16 cellular contexts compared by ENCODE assay signal in the genomic region with DNA sequence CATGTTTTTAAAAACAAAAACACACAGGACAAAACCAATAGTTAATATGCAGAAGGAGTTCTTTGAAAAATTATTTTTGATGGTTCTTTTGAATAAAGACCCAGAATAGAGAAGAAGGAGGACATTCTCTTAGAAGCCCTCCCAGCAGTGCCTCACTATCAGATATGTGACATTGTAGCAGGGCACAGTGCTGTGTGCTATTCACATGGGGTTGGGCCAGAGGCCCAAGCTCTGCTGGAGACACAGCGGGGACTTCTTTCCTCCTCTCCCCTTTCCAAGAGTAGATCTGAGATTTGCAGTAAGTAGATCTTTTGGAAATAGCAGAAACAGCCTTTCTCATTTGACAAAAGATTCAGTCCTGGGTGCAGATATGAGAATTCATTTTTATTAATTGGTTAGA. TPM values are rescaled to one million over a fixed set of nuclear protein-coding genes. Genes with fewer than 3 reads are reported as not detected.
DNase-seq lines count a peak whose midpoint lies in the region; ATAC-seq and TF ChIP-seq lines count a peak whose summit lies in the region.
"Had no signal": no experiment of that assay in that cellular context is flagged by ENCODE, and none has a peak within 500 bp of the region (broad histone marks: within the 10 kb centered on the region; RNA-seq: fewer than 3 reads in every experiment).

No MANE protein-coding gene starts in this region.

- H3K4me3 Mint-ChIP-seq in activated T-cell treated with anti-CD3 and anti-CD28 coated beads, Interleukin-2, amount 50 U/mL, for 72 hours: no peak overlapping the region
- no peak overlapping the region for H3K4me3 Mint-ChIP-seq in central memory CD8-positive, alpha-beta T cell
- H3K4me3 Mint-ChIP-seq: CD14-positive monocyte, HFFc6 had no signal

- no peaks in the 10 kb centered on the region; the same call in 1 of the 2 replicates for H3K36me3 ChIP-seq in H7 (replicated peaks; ENCODE audit: control insufficient read depth, insufficient read depth, low read length)
- H3K36me3 ChIP-seq in spleen: peaks cover 0 to 85% (median 33%) of the 10 kb centered on the region in 6 donors

- peaks cover 34% of the 10 kb centered on the region for H3K4me1 Mint-ChIP-seq in activated T-cell treated with anti-CD3 and anti-CD28 coated beads, Interleukin-2, amount 50 U/mL, for 72 hours (ENCODE audit: low read depth)
- H3K4me1 Mint-ChIP-seq in central memory CD8-positive, alpha-beta T cell: peaks cover 64% of the 10 kb centered on the region

- peaks cover 0 to 84% (median 41%) of the 10 kb centered on the region in 6 donors for H3K4me1 ChIP-seq in spleen

- TF ChIP-seq CTCF in spleen (IDR thresholded peaks at IDR 0.05 in 8 of 11, conservative IDR thresholded peaks at IDR 0.05 in 3 of 11): no peak

- intact Hi-C loops in spleen (cut with DNase I; ENCODE audit: low total_unique reads): no loop called here

- H3K27me3 Mint-ChIP-seq in activated T-cell treated with anti-CD3 and anti-CD28 coated beads, Interleukin-2, amount 50 U/mL, for 72 hours (ENCODE audit: low read depth): no peaks in the 10 kb centered on the region
- no peaks in the 10 kb centered on the region for H3K27me3 Mint-ChIP-seq in central memory CD8-positive, alpha-beta T cell

- TF ChIP-seq POLR2A in spleen (IDR thresholded peaks at IDR 0.05): no peak

- no peaks in the 10 kb centered on the region for H3K9me3 ChIP-seq in spleen
- H3K9me3 ChIP-seq: A549 had no signal

- DNase-seq in activated T-cell treated with anti-CD3 and anti-CD28 coated beads, Interleukin-2, amount 50 U/mL, for 72 hours: no peak
- no peak for DNase-seq in activated T-cell treated with anti-CD3 and anti-CD28 coated beads, Interleukin-2, amount 50 U/mL, for 48 hours
- DNase-seq in H7: peak; percentile 31
- no peak for DNase-seq in central memory CD8-positive, alpha-beta T cell (ENCODE audit: low spot score in 2 of 2)
- no peak for DNase-seq in spleen
- DNase-seq: Calu3, HFFc6, KBM-7, NCI-H1092 treated with DMSO at 0.1 percent for 48 hours, NCI-H1694, NCI-H345, PC-9 had no signal

- peaks cover 1% of the 10 kb centered on the region; the same call in 1 of the 2 replicates for H3K27me3 ChIP-seq in H7 (ENCODE audit: control insufficient read depth, insufficient read depth, low read length)
- H3K27me3 ChIP-seq in spleen (replicated peaks in 1 of 7): no peaks in the 10 kb centered on the region

- H3K9me3 Mint-ChIP-seq in activated T-cell treated with anti-CD3 and anti-CD28 coated beads, Interleukin-2, amount 50 U/mL, for 72 hours: no peaks in the 10 kb centered on the region
- no peaks in the 10 kb centered on the region for H3K9me3 Mint-ChIP-seq in central memory CD8-positive, alpha-beta T cell
- H3K9me3 Mint-ChIP-seq: CD14-positive monocyte, HFFc6 had no signal

- peaks cover 4 to 13% of the 10 kb centered on the region in 2 donors for H3K36me3 Mint-ChIP-seq in activated T-cell treated with anti-CD3 and anti-CD28 coated beads, Interleukin-2, amount 50 U/mL, for 72 hours (ENCODE audit: insufficient read depth in 2 of 2)
- peaks cover 37% of the 10 kb centered on the region for H3K36me3 Mint-ChIP-seq in central memory CD8-positive, alpha-beta T cell (ENCODE audit: insufficient read depth)

- ATAC-seq in activated T-cell treated with anti-CD3 and anti-CD28 coated beads, Interleukin-2, amount 50 U/mL, for 72 hours (replicated peaks in 1 of 2): no peak
- ATAC-seq in central memory CD8-positive, alpha-beta T cell (replicated peaks; ENCODE audit: extremely low read depth, poor library complexity, severe bottlenecking): no peak
- ATAC-seq in GM18867 (IDR thresholded peaks at IDR 0.05; ENCODE audit: unreplicated experiment): no peak
- no peak for ATAC-seq in HG03095 (IDR thresholded peaks at IDR 0.05; ENCODE audit: unreplicated experiment)
- ATAC-seq: A549 had no signal

- whole genome bisulfite sequencing in spleen, 5 donors: 94 to 100% (median 96%) methylated on average over 1 of the region's 1 CpG

- peak overlapping the region; percentile 28 for H3K27ac Mint-ChIP-seq in activated T-cell treated with anti-CD3 and anti-CD28 coated beads, Interleukin-2, amount 50 U/mL, for 72 hours
- peak overlapping the region; percentile 82 for H3K27ac Mint-ChIP-seq in central memory CD8-positive, alpha-beta T cell (ENCODE audit: low read depth)
- H3K27ac Mint-ChIP-seq: HFFc6 had no signal

- H3K4me3 ChIP-seq in H7 (ENCODE audit: insufficient read depth, low read depth, low read length): no peak overlapping the region
- H3K4me3 ChIP-seq in spleen: no peak overlapping the region
- H3K4me3 ChIP-seq: A549, PC-9 had no signal

- peak overlapping the region in 6 of 8 donors; percentile 64 to 86 (median 82) for H3K27ac ChIP-seq in spleen
- H3K27ac ChIP-seq: A549, PC-9 had no signal

RNA-seq across cellular contexts. Expression of a gene that starts 6.3 kb away (rescaled TPM):
- total RNA-seq in activated T-cell treated with anti-CD3 and anti-CD28 coated beads, Interleukin-2, amount 50 U/mL, for 72 hours: 10 to 100 TPM; 14.1 to 21.7 TPM
- 24.5 and 34.2 TPM in 2 replicates for total RNA-seq in H7 (2014; rRNA removed; shearing (Covaris generic))
- 100 to 1,000 TPM in 2 of 7 donors, 10 to 100 TPM in 5; 50.8 to 117 (median 58.3) TPM for total RNA-seq in spleen
- 10 to 100 TPM; 21.4 to 49.7 (median 28.5) TPM for polyA plus RNA-seq in spleen
